8 cellular contexts compared by ENCODE assay signal in the genomic region with DNA sequence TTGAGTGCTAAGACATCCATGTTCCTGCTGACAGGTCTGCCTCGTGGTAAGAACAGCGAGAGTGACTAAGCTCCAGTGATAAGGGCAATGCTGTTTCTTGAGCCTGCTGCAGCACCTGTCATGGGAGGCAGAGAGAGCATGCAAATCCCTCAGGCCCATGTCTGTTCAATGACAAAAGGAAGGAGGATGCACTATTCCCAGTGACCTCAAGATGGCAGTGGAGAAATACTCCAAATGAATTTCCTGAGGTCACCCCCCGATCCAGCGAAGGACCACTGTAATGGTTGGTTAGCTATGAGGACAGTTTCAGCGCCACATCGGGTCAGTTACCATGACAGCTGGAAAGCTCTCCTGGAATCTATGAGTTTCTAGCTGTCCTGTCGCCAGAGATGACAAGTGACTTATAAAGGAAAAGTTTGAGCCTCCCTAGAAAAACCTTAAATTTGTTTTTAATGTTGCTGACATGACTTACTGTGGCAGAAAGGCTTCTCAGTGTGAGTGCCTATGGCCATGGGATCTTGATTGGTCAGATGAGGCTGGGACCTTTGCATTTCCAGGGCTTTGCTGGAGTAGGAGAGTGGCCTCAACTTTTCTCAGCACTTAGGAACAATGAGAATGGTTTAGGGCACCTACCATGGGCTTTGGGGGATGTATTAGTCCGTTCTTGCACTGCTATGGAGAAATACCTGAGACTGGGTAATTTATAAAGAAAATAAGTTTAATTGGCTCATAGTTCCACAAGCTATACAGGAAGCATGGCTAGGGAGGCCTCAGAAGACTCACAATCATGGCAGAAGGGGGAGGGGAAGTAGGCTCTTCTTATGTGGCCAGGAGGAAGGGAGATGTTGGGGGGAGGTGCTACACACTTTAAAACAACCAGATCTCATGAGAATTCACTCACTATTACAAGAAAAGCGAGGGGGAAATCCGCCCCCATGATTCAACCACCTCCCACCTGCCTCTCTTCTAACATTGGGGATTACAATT.
DNase-seq lines count a peak whose midpoint lies in the region; ATAC-seq, FAIRE-seq and TF ChIP-seq lines count a peak whose summit lies in the region.

No MANE protein-coding gene starts in this region.

- DNase-seq in DMS 273 (lab: John Stamatoyannopoulos, UW; ENCODE audit: unreplicated experiment): peak; percentile 90
- DNase-seq in RCC 7860 (ENCODE audit: low spot score): peak; percentile 5
- DNase-seq in K562 (ENCODE audit: extremely low read depth in 1 of 4, low spot score in 3 of 4): peak; percentile 12 to 41 (median 27)
- peak; percentile 49 for DNase-seq in iris pigment epithelial cell (ENCODE audit: low read depth)
- peak; percentile 52 for DNase-seq in stimulated activated CD8-positive, alpha-beta memory T cell treated with anti-CD3 and anti-CD28 coated beads, Interleukin-4, amount 100 ng/mL, for 48 hours
- no peak for DNase-seq in activated CD4-positive, CD25-positive, alpha-beta regulatory T cell treated with anti-CD3 and anti-CD28 coated beads, Interleukin-2, amount 50 U/mL, for 72 hours

- H3K27ac ChIP-seq in K562 (ENCODE audit: extremely low read depth, low read depth, low read length): no peak overlapping the region

- H3K9me1 ChIP-seq in K562 (ENCODE audit: control insufficient read depth, insufficient read depth, low read length): no peaks in the 10 kb centered on the region

- peak; percentile 37 to 63 for TF ChIP-seq RAD21 in K562 (CRISPR knock-in tag; conservative IDR thresholded peaks at IDR 0.05 in 1 of 2, IDR thresholded peaks at IDR 0.05 in 1 of 2)

- 0% methylated on average over 8 of the region's 10 CpGs for WGBS in K562 (ENCODE audit: insufficient coverage, low coverage, missing lambda C conversion rate)

- peak; percentile 84 for TF ChIP-seq CTCF in LNCAP (IDR thresholded peaks at IDR 0.05)
- TF ChIP-seq CTCF in K562 (IDR thresholded peaks at IDR 0.05 in 2 of 3, conservative IDR thresholded peaks at IDR 0.05 in 1 of 3; ENCODE audit: insufficient read depth in 2 of 3, low read depth in 1 of 3, low read length in 3 of 3): peak; percentile 47 to 60 (median 59); a peak in 5 of 6 replicates

- no peak overlapping the region for H3K4me3 ChIP-seq in K562

- intact Hi-C loops in K562 (cut with micrococcal nuclease): loop anchor here (5.0 kb wide), 3 partner anchors 576 to 826 kb away; no protein-coding TSS in a partner anchor

- H3K79me2 ChIP-seq in K562 (ENCODE audit: control insufficient read depth, insufficient read depth, low read length): no peaks in the 10 kb centered on the region

- H3K27me3 ChIP-seq in K562 (ENCODE audit: control insufficient read depth in 2 of 2, insufficient read depth in 2 of 2, low read length in 2 of 2): no peaks in the 10 kb centered on the region; a peak in 1 of 5 replicates

- POLR2A ChIA-PET in K562 (lab: Yijun Ruan, JAX): no interaction called here

- peak overlapping the region; percentile 8; the same call in 1 of the 2 replicates for H3K4me2 ChIP-seq in K562 (ENCODE audit: insufficient read depth, low read length)

- 0 out of 2 replicates have a peak, but pooled peaks cover 4% of the 10 kb centered on the region for H4K20me1 ChIP-seq in K562 (replicated peaks; ENCODE audit: control insufficient read depth, insufficient read depth, low read length)

- H3K9ac ChIP-seq in K562 (ENCODE audit: insufficient read depth in 1 of 2, low read depth in 2 of 2, low read length in 2 of 2): no peak overlapping the region

- TF ChIP-seq POLR2A in K562 (conservative IDR thresholded peaks at IDR 0.05): no peak

- BruUV-seq in K562 (replicated peaks; lab: Mats Ljungman, UMichigan): no TSS peak

- no peak overlapping the region for H2AFZ ChIP-seq in K562 (ENCODE audit: low read depth, low read length)

- in situ Hi-C loops in K562 (cut with MboI): loop anchor here (5.0 to 25.0 kb wide), 4 partner anchors 696 to 1571 kb away; no protein-coding TSS in a partner anchor

- TF ChIP-seq EP300 in K562 (IDR thresholded peaks at IDR 0.05; ENCODE audit: low read length): no peak

- no peaks in the 10 kb centered on the region for H3K36me3 ChIP-seq in K562 (ENCODE audit: control insufficient read depth, insufficient read depth, low read length)

- CTCF ChIA-PET in K562 (lab: Yijun Ruan, JAX; ENCODE audit: low intra/inter-chr PET ratio): interaction anchor here (0.6 to 2.1 kb wide), 7 partner anchors 627 to 1208 kb away, joined by 3 to 8 read pairs (median 5); no protein-coding TSS in a partner anchor

- peak; percentile 64 for ATAC-seq in GM21528 (IDR thresholded peaks at IDR 0.05; ENCODE audit: low FRiP score, unreplicated experiment)
- peak; percentile 73 for ATAC-seq in K562

- no peaks in the 10 kb centered on the region for H3K9me3 ChIP-seq in K562 (replicated peaks; ENCODE audit: control insufficient read depth, insufficient read depth, low read depth, low read length)

- H3K4me1 ChIP-seq in K562 (replicated peaks in 1 of 2; ENCODE audit: control insufficient read depth in 2 of 2, insufficient read depth in 2 of 2, low read length in 2 of 2): no peaks in the 10 kb centered on the region

- FAIRE-seq in RCC 7860 (lab: Jason Lieb, UNC) (no peak), K562 (lab: Jason Lieb, UNC) (peak; percentile 84)

TF ChIP-seq in K562, 482 proteins besides CTCF, POLR2A, EP300 and RAD21:
- TF ChIP-seq FIP1L1 (IDR thresholded peaks at IDR 0.05; ENCODE audit: low read depth, low read length, poor library complexity, severe bottlenecking) (no peak), SMC3 (conservative IDR thresholded peaks at IDR 0.05; ENCODE audit: insufficient read depth, low read depth, low read length) (0 out of 2 replicates have a peak, but pooled peaks have one; percentile 11)
TF ChIP-seq in K562: peak in this region for 1.
